ENCODE assay signal across 1 cellular context in the genomic region with DNA sequence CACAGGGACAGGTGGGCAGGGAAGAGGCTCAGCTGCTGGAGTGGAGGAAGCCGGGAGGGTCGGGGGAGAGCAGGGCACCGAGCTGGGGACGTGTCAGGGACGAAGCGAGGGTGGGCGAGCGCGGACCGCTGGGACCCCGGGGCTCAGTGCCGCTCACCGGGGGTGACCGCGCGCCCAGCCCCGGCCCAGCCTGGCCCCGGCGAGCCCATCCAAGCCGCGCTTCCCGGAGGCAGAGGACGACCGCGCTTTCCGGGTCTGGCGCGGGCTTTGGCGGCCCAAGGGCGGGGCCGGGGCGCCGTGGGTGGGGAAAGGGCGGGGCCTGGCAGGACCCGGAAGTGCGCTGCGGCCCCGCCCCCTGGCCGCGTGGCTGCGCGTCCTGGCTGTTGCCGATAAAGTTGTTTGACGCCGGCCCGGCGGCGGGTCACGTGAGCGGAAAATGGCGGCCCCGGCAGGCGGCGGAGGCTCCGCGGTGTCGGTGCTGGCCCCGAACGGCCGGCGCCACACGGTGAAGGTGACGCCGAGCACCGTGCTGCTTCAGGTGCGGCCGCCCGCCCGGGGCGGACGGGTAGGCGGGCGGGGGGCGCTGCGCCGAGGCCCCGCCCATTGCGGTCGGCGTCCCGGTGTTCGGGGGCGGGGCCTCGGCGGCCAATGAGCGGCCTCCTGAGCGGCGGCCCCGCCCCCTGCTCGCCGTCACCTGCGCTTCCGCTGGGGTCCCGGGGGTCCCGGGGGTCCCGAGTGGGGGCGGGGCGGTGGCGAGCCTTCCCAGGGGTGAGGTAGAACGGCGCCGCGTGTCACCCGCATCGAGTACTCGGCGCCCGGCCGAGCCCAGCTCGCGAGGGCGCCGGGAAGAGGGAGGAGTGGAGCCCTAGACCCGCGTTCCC.
TF ChIP-seq lines count a peak whose summit lies in the region.

ASPSCR1 (plus strand) TSS at position 419 of the 881 bp plus-strand sequence; CDS start at position 437, 18 bp downstream.

TF ChIP-seq in HepG2, 621 proteins besides CTCF, POLR2A, EP300 and RAD21 (continued from another document and continues in another):
- TF ChIP-seq, protein P1, sequence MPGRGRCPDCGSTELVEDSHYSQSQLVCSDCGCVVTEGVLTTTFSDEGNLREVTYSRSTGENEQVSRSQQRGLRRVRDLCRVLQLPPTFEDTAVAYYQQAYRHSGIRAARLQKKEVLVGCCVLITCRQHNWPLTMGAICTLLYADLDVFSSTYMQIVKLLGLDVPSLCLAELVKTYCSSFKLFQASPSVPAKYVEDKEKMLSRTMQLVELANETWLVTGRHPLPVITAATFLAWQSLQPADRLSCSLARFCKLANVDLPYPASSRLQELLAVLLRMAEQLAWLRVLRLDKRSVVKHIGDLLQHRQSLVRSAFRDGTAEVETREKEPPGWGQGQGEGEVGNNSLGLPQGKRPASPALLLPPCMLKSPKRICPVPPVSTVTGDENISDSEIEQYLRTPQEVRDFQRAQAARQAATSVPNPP (CRISPR knock-in tag; IDR thresholded peaks at IDR 0.05) = peak; percentile 88
- TF ChIP-seq ZKSCAN1 (IDR thresholded peaks at IDR 0.05; ENCODE audit: low read length) = peak; percentile 74; the same call in 1 of the 2 replicates
- no peak for TF ChIP-seq ZBTB3 (CRISPR knock-in tag; IDR thresholded peaks at IDR 0.05; ENCODE audit: borderline replicate concordance, low read depth)
- 0 out of 2 replicates have a peak, but pooled peaks have one; percentile 43 for TF ChIP-seq ATF6 (CRISPR knock-in tag; conservative IDR thresholded peaks at IDR 0.05)
- TF ChIP-seq ZNF597 (CRISPR knock-in tag; IDR thresholded peaks at IDR 0.05) = peak; percentile 6; the same call in 1 of the 2 replicates
- TF ChIP-seq, protein P2, sequence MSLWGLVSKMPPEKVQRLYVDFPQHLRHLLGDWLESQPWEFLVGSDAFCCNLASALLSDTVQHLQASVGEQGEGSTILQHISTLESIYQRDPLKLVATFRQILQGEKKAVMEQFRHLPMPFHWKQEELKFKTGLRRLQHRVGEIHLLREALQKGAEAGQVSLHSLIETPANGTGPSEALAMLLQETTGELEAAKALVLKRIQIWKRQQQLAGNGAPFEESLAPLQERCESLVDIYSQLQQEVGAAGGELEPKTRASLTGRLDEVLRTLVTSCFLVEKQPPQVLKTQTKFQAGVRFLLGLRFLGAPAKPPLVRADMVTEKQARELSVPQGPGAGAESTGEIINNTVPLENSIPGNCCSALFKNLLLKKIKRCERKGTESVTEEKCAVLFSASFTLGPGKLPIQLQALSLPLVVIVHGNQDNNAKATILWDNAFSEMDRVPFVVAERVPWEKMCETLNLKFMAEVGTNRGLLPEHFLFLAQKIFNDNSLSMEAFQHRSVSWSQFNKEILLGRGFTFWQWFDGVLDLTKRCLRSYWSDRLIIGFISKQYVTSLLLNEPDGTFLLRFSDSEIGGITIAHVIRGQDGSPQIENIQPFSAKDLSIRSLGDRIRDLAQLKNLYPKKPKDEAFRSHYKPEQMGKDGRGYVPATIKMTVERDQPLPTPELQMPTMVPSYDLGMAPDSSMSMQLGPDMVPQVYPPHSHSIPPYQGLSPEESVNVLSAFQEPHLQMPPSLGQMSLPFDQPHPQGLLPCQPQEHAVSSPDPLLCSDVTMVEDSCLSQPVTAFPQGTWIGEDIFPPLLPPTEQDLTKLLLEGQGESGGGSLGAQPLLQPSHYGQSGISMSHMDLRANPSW (CRISPR knock-in tag; IDR thresholded peaks at IDR 0.05; ENCODE audit: borderline replicate concordance) = no peak; the same call in 1 of the 2 replicates
- TF ChIP-seq FOXK1 (CRISPR knock-in tag; IDR thresholded peaks at IDR 0.05; ENCODE audit: borderline replicate concordance, low read depth) = peak; percentile 89; the same call in 1 of the 2 replicates
- TF ChIP-seq RFXAP (CRISPR knock-in tag; IDR thresholded peaks at IDR 0.05; ENCODE audit: borderline replicate concordance) = peak; percentile 80
- TF ChIP-seq ZNF609 (CRISPR knock-in tag; IDR thresholded peaks at IDR 0.05; ENCODE audit: borderline replicate concordance) = peak; percentile 12; the same call in 1 of the 2 replicates
- TF ChIP-seq ZSCAN30 (CRISPR knock-in tag; IDR thresholded peaks at IDR 0.05) = no peak
- no peak for TF ChIP-seq SUZ12 (IDR thresholded peaks at IDR 0.05; ENCODE audit: low read depth, low read length)
- TF ChIP-seq ZNF850 (CRISPR knock-in tag; conservative IDR thresholded peaks at IDR 0.05) = no peak
- TF ChIP-seq, protein P3, sequence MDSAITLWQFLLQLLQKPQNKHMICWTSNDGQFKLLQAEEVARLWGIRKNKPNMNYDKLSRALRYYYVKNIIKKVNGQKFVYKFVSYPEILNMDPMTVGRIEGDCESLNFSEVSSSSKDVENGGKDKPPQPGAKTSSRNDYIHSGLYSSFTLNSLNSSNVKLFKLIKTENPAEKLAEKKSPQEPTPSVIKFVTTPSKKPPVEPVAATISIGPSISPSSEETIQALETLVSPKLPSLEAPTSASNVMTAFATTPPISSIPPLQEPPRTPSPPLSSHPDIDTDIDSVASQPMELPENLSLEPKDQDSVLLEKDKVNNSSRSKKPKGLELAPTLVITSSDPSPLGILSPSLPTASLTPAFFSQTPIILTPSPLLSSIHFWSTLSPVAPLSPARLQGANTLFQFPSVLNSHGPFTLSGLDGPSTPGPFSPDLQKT (CRISPR knock-in tag; IDR thresholded peaks at IDR 0.05; ENCODE audit: borderline replicate concordance) = no peak
- TF ChIP-seq, protein P4, sequence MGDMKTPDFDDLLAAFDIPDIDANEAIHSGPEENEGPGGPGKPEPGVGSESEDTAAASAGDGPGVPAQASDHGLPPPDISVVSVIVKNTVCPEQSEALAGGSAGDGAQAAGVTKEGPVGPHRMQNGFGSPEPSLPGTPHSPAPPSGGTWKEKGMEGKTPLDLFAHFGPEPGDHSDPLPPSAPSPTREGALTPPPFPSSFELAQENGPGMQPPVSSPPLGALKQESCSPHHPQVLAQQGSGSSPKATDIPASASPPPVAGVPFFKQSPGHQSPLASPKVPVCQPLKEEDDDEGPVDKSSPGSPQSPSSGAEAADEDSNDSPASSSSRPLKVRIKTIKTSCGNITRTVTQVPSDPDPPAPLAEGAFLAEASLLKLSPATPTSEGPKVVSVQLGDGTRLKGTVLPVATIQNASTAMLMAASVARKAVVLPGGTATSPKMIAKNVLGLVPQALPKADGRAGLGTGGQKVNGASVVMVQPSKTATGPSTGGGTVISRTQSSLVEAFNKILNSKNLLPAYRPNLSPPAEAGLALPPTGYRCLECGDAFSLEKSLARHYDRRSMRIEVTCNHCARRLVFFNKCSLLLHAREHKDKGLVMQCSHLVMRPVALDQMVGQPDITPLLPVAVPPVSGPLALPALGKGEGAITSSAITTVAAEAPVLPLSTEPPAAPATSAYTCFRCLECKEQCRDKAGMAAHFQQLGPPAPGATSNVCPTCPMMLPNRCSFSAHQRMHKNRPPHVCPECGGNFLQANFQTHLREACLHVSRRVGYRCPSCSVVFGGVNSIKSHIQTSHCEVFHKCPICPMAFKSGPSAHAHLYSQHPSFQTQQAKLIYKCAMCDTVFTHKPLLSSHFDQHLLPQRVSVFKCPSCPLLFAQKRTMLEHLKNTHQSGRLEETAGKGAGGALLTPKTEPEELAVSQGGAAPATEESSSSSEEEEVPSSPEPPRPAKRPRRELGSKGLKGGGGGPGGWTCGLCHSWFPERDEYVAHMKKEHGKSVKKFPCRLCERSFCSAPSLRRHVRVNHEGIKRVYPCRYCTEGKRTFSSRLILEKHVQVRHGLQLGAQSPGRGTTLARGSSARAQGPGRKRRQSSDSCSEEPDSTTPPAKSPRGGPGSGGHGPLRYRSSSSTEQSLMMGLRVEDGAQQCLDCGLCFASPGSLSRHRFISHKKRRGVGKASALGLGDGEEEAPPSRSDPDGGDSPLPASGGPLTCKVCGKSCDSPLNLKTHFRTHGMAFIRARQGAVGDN (CRISPR knock-in tag; IDR thresholded peaks at IDR 0.05) = peak; percentile 12
- TF ChIP-seq ZHX1 (CRISPR knock-in tag; IDR thresholded peaks at IDR 0.05; ENCODE audit: low read depth) = peak; percentile 93
- peak; percentile 90 for TF ChIP-seq USF2 (IDR thresholded peaks at IDR 0.05; ENCODE audit: low read depth, low read length)
- TF ChIP-seq USF2 (CRISPR knock-in tag; IDR thresholded peaks at IDR 0.05; ENCODE audit: borderline replicate concordance) = peak; percentile 84
